Comparison of ENCODE assay signal across 15 cellular contexts in the genomic region with DNA sequence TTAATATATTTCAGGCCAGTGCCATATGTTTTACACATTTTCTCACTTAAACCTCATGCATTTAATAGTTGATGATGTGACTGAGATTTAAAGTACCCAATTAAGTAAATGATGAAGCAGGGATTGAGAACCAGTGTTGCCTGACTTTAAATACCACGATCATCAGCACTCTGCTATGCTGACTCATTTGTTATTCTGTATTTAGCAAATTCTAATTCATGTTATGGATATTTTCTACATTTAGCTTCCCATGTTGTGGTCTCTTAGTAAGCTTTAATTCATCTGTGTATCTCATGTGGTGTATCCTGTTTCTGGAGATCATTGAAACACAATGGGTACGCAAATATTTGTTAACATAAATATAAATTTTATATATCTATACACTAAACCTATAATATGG.
"Had no signal": no experiment of that assay in that cellular context is flagged by ENCODE, and none has a peak within 500 bp of the region (broad histone marks: within the 10 kb centered on the region; RNA-seq: fewer than 3 reads in every experiment).

No MANE protein-coding gene starts in this region.

- ATAC-seq: activated naive CD4-positive, alpha-beta T cell treated with anti-CD3 and anti-CD28 coated beads, Interleukin-2, amount 50 U/mL, for 72 hours; effector memory CD8-positive, alpha-beta T cell; gastrocnemius medialis; heart left ventricle; right cardiac atrium had no signal

- DNase-seq: activated CD4-positive, alpha-beta T cell treated with anti-CD3 and anti-CD28 coated beads, Interleukin-2, amount 50 U/mL, for 48 hours; activated gamma-delta T cell treated with Interleukin-2 at 50 U/mL for 16 hours; amniotic stem cell; dermis blood vessel endothelial cell; effector memory CD8-positive, alpha-beta T cell; gastrocnemius medialis; heart left ventricle; kidney glomerular epithelial cell; left ventricle myocardium inferior; naive B cell; right cardiac atrium; transverse colon; uterus; WERI-Rb-1 had no signal
